1 cellular context compared by ENCODE assay signal in the genomic region with DNA sequence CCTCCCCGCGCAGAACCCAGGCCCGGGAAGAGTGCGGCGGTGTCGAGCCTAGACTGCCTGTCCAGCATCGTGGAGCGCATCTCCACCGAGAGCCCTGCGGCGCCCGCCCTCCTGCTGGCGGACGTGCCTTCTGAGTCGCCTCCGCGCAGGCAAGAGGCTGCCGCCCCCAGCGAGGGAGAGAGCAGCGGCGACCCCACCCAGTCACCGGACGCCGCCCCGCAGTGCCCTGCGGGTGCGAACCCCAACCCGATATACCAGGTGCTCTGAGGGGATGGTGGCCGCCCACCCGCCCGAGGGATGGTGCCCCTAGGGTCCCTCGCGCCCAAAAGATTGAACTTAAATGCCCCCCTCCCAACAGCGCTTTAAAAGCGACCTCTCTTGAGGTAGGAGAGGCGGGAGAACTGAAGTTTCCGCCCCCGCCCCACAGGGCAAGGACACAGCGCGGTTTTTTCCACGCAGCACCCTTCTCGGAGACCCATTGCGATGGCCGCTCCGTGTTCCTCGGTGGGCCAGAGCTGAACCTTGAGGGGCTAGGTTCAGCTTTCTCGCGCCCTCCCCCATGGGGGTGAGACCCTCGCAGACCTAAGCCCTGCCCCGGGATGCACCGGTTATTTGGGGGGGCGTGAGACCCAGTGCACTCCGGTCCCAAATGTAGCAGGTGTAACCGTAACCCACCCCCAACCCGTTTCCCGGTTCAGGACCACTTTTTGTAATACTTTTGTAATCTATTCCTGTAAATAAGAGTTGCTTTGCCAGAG.
TF ChIP-seq lines count a peak whose summit lies in the region.

No MANE protein-coding gene starts in this region.

TF ChIP-seq in WTC11, 78 proteins besides CTCF, POLR2A, EP300 and RAD21 (continued from another document):
- TF ChIP-seq TEAD4 (CRISPR knock-in tag; IDR thresholded peaks at IDR 0.05) (no peak), ATF3 (CRISPR knock-in tag; conservative IDR thresholded peaks at IDR 0.05) (no peak), HMGA2 (CRISPR knock-in tag; IDR thresholded peaks at IDR 0.05) (no peak), NFATC4 (CRISPR knock-in tag; IDR thresholded peaks at IDR 0.05) (no peak)
- TF ChIP-seq, protein P1, sequence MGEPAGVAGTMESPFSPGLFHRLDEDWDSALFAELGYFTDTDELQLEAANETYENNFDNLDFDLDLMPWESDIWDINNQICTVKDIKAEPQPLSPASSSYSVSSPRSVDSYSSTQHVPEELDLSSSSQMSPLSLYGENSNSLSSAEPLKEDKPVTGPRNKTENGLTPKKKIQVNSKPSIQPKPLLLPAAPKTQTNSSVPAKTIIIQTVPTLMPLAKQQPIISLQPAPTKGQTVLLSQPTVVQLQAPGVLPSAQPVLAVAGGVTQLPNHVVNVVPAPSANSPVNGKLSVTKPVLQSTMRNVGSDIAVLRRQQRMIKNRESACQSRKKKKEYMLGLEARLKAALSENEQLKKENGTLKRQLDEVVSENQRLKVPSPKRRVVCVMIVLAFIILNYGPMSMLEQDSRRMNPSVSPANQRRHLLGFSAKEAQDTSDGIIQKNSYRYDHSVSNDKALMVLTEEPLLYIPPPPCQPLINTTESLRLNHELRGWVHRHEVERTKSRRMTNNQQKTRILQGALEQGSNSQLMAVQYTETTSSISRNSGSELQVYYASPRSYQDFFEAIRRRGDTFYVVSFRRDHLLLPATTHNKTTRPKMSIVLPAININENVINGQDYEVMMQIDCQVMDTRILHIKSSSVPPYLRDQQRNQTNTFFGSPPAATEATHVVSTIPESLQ (CRISPR knock-in tag; IDR thresholded peaks at IDR 0.05): no peak
TF ChIP-seq in WTC11: peak in this region for 0.
